Comparison of ENCODE assay signal across 17 cellular contexts in genomic region chr2:229501051-229501794, GRCh38.
"Had no signal": no experiment of that assay in that cellular context is flagged by ENCODE, and none has a peak within 500 bp of the region (broad histone marks: within the 10 kb centered on the region; RNA-seq: fewer than 3 reads in every experiment).

No MANE protein-coding gene starts in this region.

- H3K4me3 ChIP-seq: ascending aorta, heart right ventricle, left lung, prostate gland, tibial nerve had no signal

- H3K9me3 ChIP-seq: ascending aorta, prostate gland had no signal

- FAIRE-seq: endometrium, kidney, TTC549, urothelium cell line had no signal

- H3K27ac ChIP-seq: ascending aorta, heart right ventricle, left lung, prostate gland, tibial nerve had no signal

- ATAC-seq: heart right ventricle; left lung; natural killer cell; stimulated activated naive CD8-positive, alpha-beta T cell treated with anti-CD3 and anti-CD28 coated beads, Interleukin-15, Interleukin-2, amounts not matched to agents 100 U/mL and 50 U/mL, for 24 hours had no signal

- H3K27me3 ChIP-seq: ascending aorta, heart right ventricle, left lung, tibial nerve had no signal

- DNase-seq: activated CD4-positive, alpha-beta T cell treated with anti-CD3 and anti-CD28 coated beads for 1 hour; activated gamma-delta T cell treated with Interleukin-2 at 50 U/mL for 16 hours; activated T-cell treated with anti-CD3 and anti-CD28 coated beads, Interleukin-2, amount 50 U/mL, for 1 hour; effector CD4-positive, alpha-beta T cell; heart right ventricle; kidney; left lung; natural killer cell; stimulated activated CD4-positive, alpha-beta T cell treated with anti-CD3 and anti-CD28 coated beads, Interleukin-4, amount 100 ng/mL, for 4 hours; stimulated activated naive CD8-positive, alpha-beta T cell treated with anti-CD3 and anti-CD28 coated beads, Interleukin-15, Interleukin-2, amounts not matched to agents 100 U/mL and 50 U/mL, for 24 hours; T-helper 1 cell had no signal

- H3K4me1 ChIP-seq: ascending aorta, heart right ventricle, left lung, prostate gland, tibial nerve had no signal

- H3K36me3 ChIP-seq: ascending aorta, heart right ventricle, left lung, prostate gland, tibial nerve had no signal
